1 cellular context compared by ENCODE assay signal in genomic region chr12:646303-647038, GRCh38.
TF ChIP-seq lines count a peak whose summit lies in the region.

No MANE protein-coding gene starts in this region.

TF ChIP-seq in HepG2, 621 proteins besides CTCF, POLR2A, EP300 and RAD21 (continued from another document and continues in another):
- TF ChIP-seq ZKSCAN5 (CRISPR knock-in tag; IDR thresholded peaks at IDR 0.05): 0 out of 2 replicates have a peak, but pooled peaks have one; percentile 50
- no peak for TF ChIP-seq PRDM15 (CRISPR knock-in tag; IDR thresholded peaks at IDR 0.05)
- no peak for TF ChIP-seq NR1H2 (CRISPR knock-in tag; IDR thresholded peaks at IDR 0.05; ENCODE audit: borderline replicate concordance, low read depth)
- no peak for TF ChIP-seq SP1 (IDR thresholded peaks at IDR 0.05)
- TF ChIP-seq SP1 (CRISPR knock-in tag; IDR thresholded peaks at IDR 0.05): no peak
- no peak for TF ChIP-seq ZFAT (CRISPR knock-in tag; conservative IDR thresholded peaks at IDR 0.05)
- no peak for TF ChIP-seq ATRX (CRISPR knock-in tag; IDR thresholded peaks at IDR 0.05; ENCODE audit: borderline replicate concordance)
- TF ChIP-seq SKI (IDR thresholded peaks at IDR 0.05; ENCODE audit: partially characterized antibody): peak; percentile 93
- no peak for TF ChIP-seq TRIM24 (CRISPR knock-in tag; IDR thresholded peaks at IDR 0.05)
- peak; percentile 69; the same call in 1 of the 2 replicates for TF ChIP-seq ZBED4 (CRISPR knock-in tag; IDR thresholded peaks at IDR 0.05; ENCODE audit: borderline replicate concordance)
- peak; percentile 58; the same call in 1 of the 2 replicates for TF ChIP-seq ZNF12 (CRISPR knock-in tag; IDR thresholded peaks at IDR 0.05)
- no peak for TF ChIP-seq SIN3A (IDR thresholded peaks at IDR 0.05; ENCODE audit: borderline replicate concordance, low read depth, low read length)
- no peak for TF ChIP-seq SYNCRIP (IDR thresholded peaks at IDR 0.05; ENCODE audit: insufficient read depth, low read depth, low read length)
- no peak for TF ChIP-seq STAT5B (CRISPR knock-in tag; IDR thresholded peaks at IDR 0.05)
- peak; percentile 47; the same call in 1 of the 2 replicates for TF ChIP-seq KLF12 (CRISPR knock-in tag; IDR thresholded peaks at IDR 0.05; ENCODE audit: borderline replicate concordance)
- TF ChIP-seq TAF15 (IDR thresholded peaks at IDR 0.05; ENCODE audit: low read depth, low read length, poor library complexity, severe bottlenecking): no peak
- peak in 1 of 2 experiments; percentile 44; a peak in 1 of 4 replicates for TF ChIP-seq KLF16 (CRISPR knock-in tag; IDR thresholded peaks at IDR 0.05)
- peak; percentile 89 for TF ChIP-seq ZSCAN25 (CRISPR knock-in tag; IDR thresholded peaks at IDR 0.05)
- peak; percentile 77 for TF ChIP-seq ZNF605 (CRISPR knock-in tag; IDR thresholded peaks at IDR 0.05)
- TF ChIP-seq ZGPAT (CRISPR knock-in tag; IDR thresholded peaks at IDR 0.05): peak; percentile 88
- no peak for TF ChIP-seq ZBTB2 (CRISPR knock-in tag; IDR thresholded peaks at IDR 0.05; ENCODE audit: low read depth)
- 0 out of 2 replicates have a peak, but pooled peaks have one; percentile 18 for TF ChIP-seq ZSCAN12 (CRISPR knock-in tag; IDR thresholded peaks at IDR 0.05)
- TF ChIP-seq, protein P1, sequence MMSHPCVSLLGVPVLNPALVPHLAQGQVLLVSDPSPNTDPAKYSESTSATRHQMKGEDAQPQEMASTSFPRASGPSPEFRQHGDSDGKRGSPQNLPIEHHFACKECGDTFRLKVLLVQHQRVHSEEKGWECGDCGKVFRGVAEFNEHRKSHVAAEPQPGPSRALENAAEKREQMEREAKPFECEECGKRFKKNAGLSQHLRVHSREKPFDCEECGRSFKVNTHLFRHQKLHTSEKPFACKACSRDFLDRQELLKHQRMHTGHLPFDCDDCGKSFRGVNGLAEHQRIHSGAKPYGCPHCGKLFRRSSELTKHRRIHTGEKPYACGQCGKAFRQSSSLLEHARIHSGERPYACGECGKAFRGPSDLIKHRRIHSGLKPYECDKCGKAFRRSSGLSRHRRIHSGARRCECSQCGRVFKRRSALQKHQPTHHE (CRISPR knock-in tag; IDR thresholded peaks at IDR 0.05; ENCODE audit: borderline replicate concordance): no peak
- TF ChIP-seq MNT (IDR thresholded peaks at IDR 0.05): no peak
- peak; percentile 60 for TF ChIP-seq CEBPG (CRISPR knock-in tag; IDR thresholded peaks at IDR 0.05)
- TF ChIP-seq HNRNPL (IDR thresholded peaks at IDR 0.05; ENCODE audit: low read depth, low read length): no peak
- peak; percentile 70; the same call in 1 of the 2 replicates for TF ChIP-seq MTA1 (CRISPR knock-in tag; IDR thresholded peaks at IDR 0.05; ENCODE audit: borderline replicate concordance)
- TF ChIP-seq, protein P2, sequence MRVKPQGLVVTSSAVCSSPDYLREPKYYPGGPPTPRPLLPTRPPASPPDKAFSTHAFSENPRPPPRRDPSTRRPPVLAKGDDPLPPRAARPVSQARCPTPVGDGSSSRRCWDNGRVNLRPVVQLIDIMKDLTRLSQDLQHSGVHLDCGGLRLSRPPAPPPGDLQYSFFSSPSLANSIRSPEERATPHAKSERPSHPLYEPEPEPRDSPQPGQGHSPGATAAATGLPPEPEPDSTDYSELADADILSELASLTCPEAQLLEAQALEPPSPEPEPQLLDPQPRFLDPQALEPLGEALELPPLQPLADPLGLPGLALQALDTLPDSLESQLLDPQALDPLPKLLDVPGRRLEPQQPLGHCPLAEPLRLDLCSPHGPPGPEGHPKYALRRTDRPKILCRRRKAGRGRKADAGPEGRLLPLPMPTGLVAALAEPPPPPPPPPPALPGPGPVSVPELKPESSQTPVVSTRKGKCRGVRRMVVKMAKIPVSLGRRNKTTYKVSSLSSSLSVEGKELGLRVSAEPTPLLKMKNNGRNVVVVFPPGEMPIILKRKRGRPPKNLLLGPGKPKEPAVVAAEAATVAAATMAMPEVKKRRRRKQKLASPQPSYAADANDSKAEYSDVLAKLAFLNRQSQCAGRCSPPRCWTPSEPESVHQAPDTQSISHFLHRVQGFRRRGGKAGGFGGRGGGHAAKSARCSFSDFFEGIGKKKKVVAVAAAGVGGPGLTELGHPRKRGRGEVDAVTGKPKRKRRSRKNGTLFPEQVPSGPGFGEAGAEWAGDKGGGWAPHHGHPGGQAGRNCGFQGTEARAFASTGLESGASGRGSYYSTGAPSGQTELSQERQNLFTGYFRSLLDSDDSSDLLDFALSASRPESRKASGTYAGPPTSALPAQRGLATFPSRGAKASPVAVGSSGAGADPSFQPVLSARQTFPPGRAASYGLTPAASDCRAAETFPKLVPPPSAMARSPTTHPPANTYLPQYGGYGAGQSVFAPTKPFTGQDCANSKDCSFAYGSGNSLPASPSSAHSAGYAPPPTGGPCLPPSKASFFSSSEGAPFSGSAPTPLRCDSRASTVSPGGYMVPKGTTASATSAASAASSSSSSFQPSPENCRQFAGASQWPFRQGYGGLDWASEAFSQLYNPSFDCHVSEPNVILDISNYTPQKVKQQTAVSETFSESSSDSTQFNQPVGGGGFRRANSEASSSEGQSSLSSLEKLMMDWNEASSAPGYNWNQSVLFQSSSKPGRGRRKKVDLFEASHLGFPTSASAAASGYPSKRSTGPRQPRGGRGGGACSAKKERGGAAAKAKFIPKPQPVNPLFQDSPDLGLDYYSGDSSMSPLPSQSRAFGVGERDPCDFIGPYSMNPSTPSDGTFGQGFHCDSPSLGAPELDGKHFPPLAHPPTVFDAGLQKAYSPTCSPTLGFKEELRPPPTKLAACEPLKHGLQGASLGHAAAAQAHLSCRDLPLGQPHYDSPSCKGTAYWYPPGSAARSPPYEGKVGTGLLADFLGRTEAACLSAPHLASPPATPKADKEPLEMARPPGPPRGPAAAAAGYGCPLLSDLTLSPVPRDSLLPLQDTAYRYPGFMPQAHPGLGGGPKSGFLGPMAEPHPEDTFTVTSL (CRISPR knock-in tag; IDR thresholded peaks at IDR 0.05; ENCODE audit: borderline replicate concordance): peak; percentile 91; the same call in 1 of the 2 replicates
- TF ChIP-seq ATF4 (CRISPR knock-in tag; IDR thresholded peaks at IDR 0.05): no peak
- TF ChIP-seq PLSCR1 (CRISPR knock-in tag; IDR thresholded peaks at IDR 0.05; ENCODE audit: borderline replicate concordance): no peak
- TF ChIP-seq TFDP2 (CRISPR knock-in tag; IDR thresholded peaks at IDR 0.05): 0 out of 2 replicates have a peak, but pooled peaks have one; percentile 0
- TF ChIP-seq REXO4 (CRISPR knock-in tag; IDR thresholded peaks at IDR 0.05; ENCODE audit: borderline replicate concordance): no peak
- TF ChIP-seq ETV5 (CRISPR knock-in tag; IDR thresholded peaks at IDR 0.05; ENCODE audit: borderline replicate concordance): peak; percentile 96
- no peak for TF ChIP-seq FIP1L1 (IDR thresholded peaks at IDR 0.05; ENCODE audit: borderline replicate concordance, insufficient read depth, low read depth, low read length)
- TF ChIP-seq ZNF34 (CRISPR knock-in tag; IDR thresholded peaks at IDR 0.05; ENCODE audit: borderline replicate concordance): no peak
